Comparison of ENCODE assay signal across 14 cellular contexts in the genomic region with DNA sequence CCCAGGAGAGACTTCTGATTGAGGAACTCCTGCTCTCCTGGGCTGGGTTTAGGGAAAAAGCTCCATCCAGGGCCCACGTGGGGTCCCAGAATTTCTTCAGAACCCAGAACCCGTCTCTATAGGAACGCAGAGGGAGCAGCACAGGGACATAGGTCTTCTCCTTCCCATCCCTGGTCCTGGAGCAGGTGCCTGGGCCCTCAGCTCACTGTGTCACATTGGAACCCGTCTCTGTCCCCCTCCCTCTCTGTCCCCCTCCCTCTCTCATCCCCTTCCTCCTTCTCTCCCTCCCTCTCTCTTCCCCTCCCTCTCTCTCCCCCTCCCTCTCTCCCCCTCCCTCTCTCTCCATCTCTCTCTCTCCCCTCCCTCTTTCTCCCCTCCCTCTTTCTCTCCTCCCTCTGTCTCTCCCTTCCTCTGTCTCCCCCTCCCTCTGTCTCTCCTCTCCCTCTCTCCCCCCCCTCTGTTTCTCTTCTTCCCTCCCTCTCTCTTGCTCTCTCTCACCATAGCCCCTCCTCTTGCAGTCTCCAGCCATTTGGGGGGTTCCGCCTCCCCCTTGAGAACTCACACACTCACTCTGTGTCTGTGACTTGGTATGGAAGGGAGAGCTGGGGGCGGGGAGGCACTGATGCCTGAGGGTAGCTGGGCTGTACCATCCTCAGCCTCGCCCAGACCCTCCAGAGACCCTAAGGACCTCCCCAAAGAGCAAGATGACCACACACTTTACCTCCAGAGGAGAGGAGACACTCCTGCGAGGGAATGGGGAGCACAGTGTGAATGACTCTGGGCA.
A peak's percentile ranks its signal among the peaks of the same experiment; 100 is the strongest.
DNase-seq lines count a peak whose midpoint lies in the region; ATAC-seq, FAIRE-seq and TF ChIP-seq lines count a peak whose summit lies in the region.
"Had no signal": no experiment of that assay in that cellular context is flagged by ENCODE, and none has a peak within 500 bp of the region (broad histone marks: within the 10 kb centered on the region; RNA-seq: fewer than 3 reads in every experiment).

No MANE protein-coding gene starts in this region.

- no peak for TF ChIP-seq POLR2A in IMR-90 (IDR thresholded peaks at IDR 0.05; ENCODE audit: low read depth, low read length)
- no peak for TF ChIP-seq POLR2A in stomach (IDR thresholded peaks at IDR 0.05)

- H3K18ac ChIP-seq in IMR-90 (ENCODE audit: low read depth, low read length) (no peak overlapping the region), mesenchymal stem cell (ENCODE audit: low read depth in 1 of 2, low read length in 2 of 2) (no peak overlapping the region)

- H4K91ac ChIP-seq in IMR-90 (ENCODE audit: insufficient read depth, low read depth, low read length), result no peak overlapping the region
- H4K91ac ChIP-seq in mesenchymal stem cell (ENCODE audit: low read length), result peak overlapping the region; percentile 4

- no peaks in the 10 kb centered on the region; the same call in none of the 2 replicates for H3K27me3 ChIP-seq in IMR-90 (ENCODE audit: control insufficient read depth, insufficient read depth, low read length)
- peaks cover 25 to 67% of the 10 kb centered on the region in 2 experiments for H3K27me3 ChIP-seq in mesenchymal stem cell (ENCODE audit: control insufficient read depth in 1 of 2, insufficient read depth in 1 of 2, low read length in 2 of 2)
- peaks cover 0 to 13% (median 0%) of the 10 kb centered on the region in 3 donors for H3K27me3 ChIP-seq in stomach

- H2BK120ac ChIP-seq in IMR-90 (ENCODE audit: low read depth, low read length) (no peak overlapping the region), mesenchymal stem cell (ENCODE audit: low read depth, low read length) (no peak overlapping the region)

- no peak overlapping the region for H3K4ac ChIP-seq in IMR-90 (ENCODE audit: low read depth, low read length)
- H3K4ac ChIP-seq in mesenchymal stem cell (ENCODE audit: low read depth in 1 of 2, low read length in 2 of 2), result no peak overlapping the region

- H3K4me1 ChIP-seq in IMR-90 (ENCODE audit: control insufficient read depth, insufficient read depth, low read length), result no peaks in the 10 kb centered on the region
- H3K4me1 ChIP-seq in mesenchymal stem cell (ENCODE audit: control insufficient read depth, insufficient read depth, low read depth, low read length), result peaks cover 18% of the 10 kb centered on the region
- H3K4me1 ChIP-seq in stomach, result peaks cover 78 to 100% (median 88%) of the 10 kb centered on the region in 4 donors

- H2BK5ac ChIP-seq in IMR-90 (ENCODE audit: low read depth, low read length, poor library complexity, severe bottlenecking), result no peak overlapping the region
- no peak overlapping the region for H2BK5ac ChIP-seq in mesenchymal stem cell (ENCODE audit: low read depth, low read length, poor library complexity, severe bottlenecking)

- no peak overlapping the region for H4K5ac ChIP-seq in IMR-90 (ENCODE audit: low read depth, low read length)

- no peak overlapping the region for H3K27ac ChIP-seq in IMR-90 (ENCODE audit: insufficient read depth, low read length)
- H3K27ac ChIP-seq in mesenchymal stem cell (ENCODE audit: low read length, poor library complexity, severe bottlenecking), result no peak overlapping the region
- H3K27ac ChIP-seq in stomach, result peak overlapping the region; percentile 65 to 94 (median 87)
- H3K27ac ChIP-seq: BLaER1 treated with 17β-estradiol and CSF1 and Interleukin-3, amounts not matched to agents 10 nM and 100 nM had no signal

- H3K14ac ChIP-seq in IMR-90 (replicated peaks; ENCODE audit: low read depth, low read length) (no peak overlapping the region), mesenchymal stem cell (ENCODE audit: low read length in 2 of 2) (no peak overlapping the region)

- H3K4me2 ChIP-seq in IMR-90 (ENCODE audit: low read depth, low read length) (no peak overlapping the region), mesenchymal stem cell (ENCODE audit: low read length, poor library complexity, severe bottlenecking) (no peak overlapping the region)

- WGBS in IMR-90 (ENCODE audit: extremely low coverage in 2 of 2, insufficient read length in 1 of 2), 2 experiments, result no CpG with 5 or more reads among the region's 8 CpGs
- 61% methylated on average over 4 of the region's 8 CpGs for WGBS in mesenchymal stem cell
- 53 to 79% (median 73%) methylated on average over 8 of the region's 8 CpGs for WGBS in stomach, 5 donors

- H2BK15ac ChIP-seq in IMR-90 (ENCODE audit: low read depth, low read length) (no peak overlapping the region), mesenchymal stem cell (ENCODE audit: low read depth, poor library complexity, severe bottlenecking) (no peak overlapping the region)

- no peak overlapping the region for H2AK5ac ChIP-seq in IMR-90 (ENCODE audit: low read depth, low read length)
- no peak overlapping the region for H2AK5ac ChIP-seq in mesenchymal stem cell (ENCODE audit: low read length, severe bottlenecking)

- no peak for TF ChIP-seq EP300 in stomach (IDR thresholded peaks at IDR 0.05)

- dilution Hi-C loops in IMR-90 (cut with HindIII; ENCODE audit: low sequenced_read_pairs, unreplicated experiment), result no loop called here

- in situ Hi-C loops in IMR-90 (cut with MboI; ENCODE audit: low sequenced_read_pairs), result no loop called here

- H3K9me3 ChIP-seq in IMR-90 (ENCODE audit: control insufficient read depth, insufficient read depth, low read length) (no peaks in the 10 kb centered on the region; the same call in 1 of the 2 replicates), mesenchymal stem cell (ENCODE audit: control insufficient read depth, low read length) (no peaks in the 10 kb centered on the region), stomach (no peaks in the 10 kb centered on the region)
- H3K9me3 ChIP-seq: BLaER1 treated with 17β-estradiol and CSF1 and Interleukin-3, amounts not matched to agents 10 nM and 100 nM had no signal

- no TSS peak for BruUV-seq in IMR-90 (replicated peaks; lab: Mats Ljungman, UMichigan)

- no peak for ATAC-seq in IMR-90 (ENCODE audit: low read depth)
- ATAC-seq: activated naive CD8-positive, alpha-beta T cell treated with anti-CD3 and anti-CD28 coated beads, Interleukin-2, amount 50 U/mL, for 24 hours had no signal

- TF ChIP-seq CTCF in IMR-90 (conservative IDR thresholded peaks at IDR 0.05; ENCODE audit: low read depth, low read length), result no peak
- TF ChIP-seq CTCF in stomach (IDR thresholded peaks at IDR 0.05), result no peak

- H3K36me3 ChIP-seq in IMR-90 (ENCODE audit: control insufficient read depth, insufficient read depth, low read length), result no peaks in the 10 kb centered on the region
- H3K36me3 ChIP-seq in mesenchymal stem cell (ENCODE audit: control insufficient read depth in 1 of 2, insufficient read depth in 2 of 2, low read depth in 1 of 2, low read length in 2 of 2), result no peaks in the 10 kb centered on the region
- H3K36me3 ChIP-seq in stomach, result no peaks in the 10 kb centered on the region
- H3K36me3 ChIP-seq: BLaER1 treated with 17β-estradiol and CSF1 and Interleukin-3, amounts not matched to agents 10 nM and 100 nM had no signal

- H4K8ac ChIP-seq in IMR-90 (ENCODE audit: low read depth in 2 of 2, low read length in 2 of 2) (no peak overlapping the region), mesenchymal stem cell (ENCODE audit: low read length) (no peak overlapping the region)

- H4K20me1 ChIP-seq in IMR-90 (ENCODE audit: insufficient read depth, low read length), result no peaks in the 10 kb centered on the region

- H3K79me1 ChIP-seq in IMR-90 (ENCODE audit: low read depth in 1 of 2, low read length in 2 of 2) (no peaks in the 10 kb centered on the region), mesenchymal stem cell (replicated peaks; ENCODE audit: low read length, poor library complexity, severe bottlenecking) (no peaks in the 10 kb centered on the region)

- H3K9ac ChIP-seq in IMR-90 (ENCODE audit: low read depth, low read length) (no peak overlapping the region), mesenchymal stem cell (ENCODE audit: low read length) (peak overlapping the region; percentile 58)
- H3K9ac ChIP-seq: BLaER1 treated with 17β-estradiol and CSF1 and Interleukin-3, amounts not matched to agents 10 nM and 100 nM had no signal

- H2BK12ac ChIP-seq in mesenchymal stem cell (ENCODE audit: low read length in 2 of 2), result no peak overlapping the region

- H2BK20ac ChIP-seq in IMR-90 (ENCODE audit: low read depth, low read length), result no peak overlapping the region

- DNase-seq in IMR-90 (no peak), astrocyte of the hippocampus (ENCODE audit: low read depth, low spot score) (peak; percentile 51), mesenchymal stem cell (no peak), stomach (no peak), frontal cortex (ENCODE audit: low spot score in 2 of 2) (no peak), COR-L47 (lab: John Stamatoyannopoulos, UW) (no peak), OCI-M2 (lab: John Stamatoyannopoulos, UW; ENCODE audit: unreplicated experiment) (no peak)
- no peak for DNase-seq in activated CD4-positive, alpha-beta T cell treated with anti-CD3 and anti-CD28 coated beads, Interleukin-2, amount 50 U/mL, for 4 hours
- DNase-seq: activated CD4-positive, CD25-positive, alpha-beta regulatory T cell; activated naive CD8-positive, alpha-beta T cell treated with anti-CD3 and anti-CD28 coated beads, Interleukin-2, amount 50 U/mL, for 24 hours; effector CD8-positive, alpha-beta T cell; NCI-H1930; stimulated activated CD4-positive, alpha-beta T cell treated with anti-CD3 and anti-CD28 coated beads, Interleukin-2, amount 100 ng/mL, for 48 hours had no signal

- CTCF ChIA-PET in IMR-90 (lab: Yijun Ruan, JAX), result no interaction called here

- H3K4me3 ChIP-seq in IMR-90 (ENCODE audit: insufficient read depth, low read depth, low read length) (no peak overlapping the region), mesenchymal stem cell (ENCODE audit: insufficient read depth in 1 of 2, low read depth in 1 of 2, low read length in 2 of 2) (no peak overlapping the region), stomach (peak overlapping the region in 3 of 4 donors; percentile 2 to 24 (median 15))
- H3K4me3 ChIP-seq: BLaER1 treated with 17β-estradiol and CSF1 and Interleukin-3, amounts not matched to agents 10 nM and 100 nM had no signal

- intact Hi-C loops in IMR-90 (cut with micrococcal nuclease) (no loop called here), stomach (cut with DNase I; ENCODE audit: low total_unique reads) (no loop called here)

- no peak for TF ChIP-seq RAD21 in IMR-90 (IDR thresholded peaks at IDR 0.05; ENCODE audit: low read length)

- H3K23ac ChIP-seq in IMR-90 (ENCODE audit: low read depth, low read length) (no peak overlapping the region), mesenchymal stem cell (ENCODE audit: low read length in 2 of 2) (no peak overlapping the region)

- H3K9me1 ChIP-seq in IMR-90 (ENCODE audit: insufficient read depth, low read length), result no peaks in the 10 kb centered on the region

- H3K56ac ChIP-seq in IMR-90 (ENCODE audit: extremely low read depth, insufficient read depth, low read length), result no peak overlapping the region

- no peak overlapping the region for H2AK9ac ChIP-seq in IMR-90 (replicated peaks; ENCODE audit: low read depth, low read length, poor library complexity)

- peak overlapping the region; percentile 32 for H2AFZ ChIP-seq in IMR-90 (replicated peaks; ENCODE audit: low read length, poor library complexity)
- no peak overlapping the region for H2AFZ ChIP-seq in mesenchymal stem cell (ENCODE audit: low read depth, low read length)

- no peak for FAIRE-seq in frontal cortex (lab: Jason Lieb, UNC)

- POLR2A ChIA-PET in IMR-90 (lab: Charles Lee; ENCODE audit: unreplicated experiment), result no interaction called here

TF ChIP-seq in IMR-90, 13 proteins besides CTCF, POLR2A, EP300 and RAD21 (continues in another document):
- TF ChIP-seq MXI1 (IDR thresholded peaks at IDR 0.05; ENCODE audit: borderline replicate concordance, low read depth, low read length) (no peak), FOS (IDR thresholded peaks at IDR 0.05; ENCODE audit: low read depth, low read length) (no peak)

Comparison
In these comparisons a context has a peak if more than half of its experiments do, and no peak if none do; other contexts are left out.
1. H3K27ac ChIP-seq: peak in stomach (5 of 5); none in IMR-90 (single experiment) and mesenchymal stem cell (single experiment).
2. H3K4me3 ChIP-seq: peak in stomach (3 of 4); none in IMR-90 (single experiment) and mesenchymal stem cell (0 of 2).